In genomic region chr11:63871962-63872832, GRCh38 we compare ENCODE assay signal across 8 cellular contexts. TPM values are rescaled to one million over a fixed set of nuclear protein-coding genes. Genes with fewer than 3 reads are reported as not detected.
DNase-seq lines count a peak whose midpoint lies in the region; ATAC-seq, FAIRE-seq and TF ChIP-seq lines count a peak whose summit lies in the region.

No MANE protein-coding gene starts in this region.

- peaks cover 90% of the 10 kb centered on the region for H3K79me2 ChIP-seq in HCT116 (ENCODE audit: insufficient read depth, low read length)

- no peaks in the 10 kb centered on the region for H3K9me3 ChIP-seq in A549
- no peaks in the 10 kb centered on the region for H3K9me3 ChIP-seq in HCT116 (ENCODE audit: control insufficient read depth in 1 of 2, insufficient read depth in 1 of 2, low read depth in 1 of 2, low read length in 2 of 2)
- no peaks in the 10 kb centered on the region for H3K9me3 ChIP-seq in T-helper 17 cell (ENCODE audit: control insufficient read depth, low read length, poor library complexity, severe bottlenecking)
- H3K9me3 ChIP-seq in colonic mucosa, result no peaks in the 10 kb centered on the region

- H3K9ac ChIP-seq in HCT116 (ENCODE audit: low read length), result no peak overlapping the region
- peak overlapping the region; percentile 26 to 30 for H3K9ac ChIP-seq in colonic mucosa (ENCODE audit: low read depth in 2 of 2, low read length in 2 of 2)

- no peak for FAIRE-seq in A549 (lab: Jason Lieb, UNC)

- H2AFZ ChIP-seq in HCT116 (ENCODE audit: low read depth, low read length, poor library complexity, severe bottlenecking), result no peak overlapping the region

- H3K9me2 ChIP-seq in HCT116 (ENCODE audit: insufficient read depth), result no peaks in the 10 kb centered on the region

- peaks cover 44% of the 10 kb centered on the region for H3K4me1 Mint-ChIP-seq in T-helper 17 cell

- H3K36me3 ChIP-seq in GM06990 (ENCODE audit: control insufficient read depth, insufficient read depth, low read length), result peaks cover 12% of the 10 kb centered on the region
- H3K36me3 ChIP-seq in HCT116 (ENCODE audit: control insufficient read depth in 1 of 2, insufficient read depth in 2 of 2, low read length in 2 of 2), result peaks cover 0 to 5% of the 10 kb centered on the region in 2 experiments; a peak in 1 of 4 replicates
- no peaks in the 10 kb centered on the region for H3K36me3 ChIP-seq in colonic mucosa

- H3K4me1 ChIP-seq in A549 (peaks cover 48% of the 10 kb centered on the region), HCT116 (ENCODE audit: control insufficient read depth in 1 of 2, insufficient read depth in 2 of 2, low read length in 2 of 2) (peaks cover 7 to 26% of the 10 kb centered on the region in 2 experiments), colonic mucosa (peaks cover 37% of the 10 kb centered on the region)

- peak overlapping the region; percentile 3 for H3K4me3 Mint-ChIP-seq in T-helper 17 cell

- H3K27ac ChIP-seq in A549 (peak overlapping the region; percentile 2 to 22; a peak in 2 of 6 replicates), HCT116 (ENCODE audit: low read depth, low read length) (peak overlapping the region; percentile 15), colonic mucosa (peak overlapping the region; percentile 85)

- ATAC-seq in A549 (peak; percentile 92 to 96), HCT116 (peak; percentile 99), T-helper 17 cell (peak; percentile 87), left lobe of liver (peak; percentile 95)

- peak; percentile 71 to 86 for DNase-seq in A549 (ENCODE audit: low read depth in 1 of 2, low spot score in 1 of 2)
- DNase-seq in GM06990 (ENCODE audit: extremely low read depth, insufficient read length), result peak; percentile 49
- DNase-seq in HCT116 (ENCODE audit: low read depth, low spot score), result peak; percentile 60
- DNase-seq in T-helper 17 cell, result peak in 1 of 3 donors; percentile 18
- peak; percentile 90 for DNase-seq in colonic mucosa
- peak; percentile 94 for DNase-seq in left lobe of liver (ENCODE audit: low spot score)
- peak; percentile 10 for DNase-seq in stimulated activated CD8-positive, alpha-beta memory T cell treated with anti-CD3 and anti-CD28 coated beads, Interleukin-12 subunit alpha, Interleukin-12 subunit beta, amount 100 ng/mL, for 4 hours (ENCODE audit: low read depth)

- 52% methylated on average over 11 of the region's 11 CpGs for WGBS in A549 (ENCODE audit: missing lambda C conversion rate)

- H3K36me3 Mint-ChIP-seq in T-helper 17 cell (ENCODE audit: low read depth), result peaks cover 3% of the 10 kb centered on the region

- CTCF ChIA-PET in A549 (lab: Yijun Ruan, JAX) (interaction anchor here (1.0 to 2.6 kb wide), 7 partner anchors 10 to 74 kb away, joined by 3 to 16 read pairs (median 4); no protein-coding TSS in a partner anchor), HCT116 (lab: Charles Lee) (interaction anchor here (1.0 to 1.1 kb wide), 3 partner anchors 24 to 36 kb away, joined by 3 read pairs; no protein-coding TSS in a partner anchor)

- H4K20me1 ChIP-seq in HCT116 (ENCODE audit: insufficient read depth), result peaks cover 5% of the 10 kb centered on the region; the same call in 1 of the 2 replicates

- no peak for TF ChIP-seq POLR2A in A549 (IDR thresholded peaks at IDR 0.05; ENCODE audit: low read length)
- TF ChIP-seq POLR2A in HCT116 (IDR thresholded peaks at IDR 0.05; ENCODE audit: borderline replicate concordance, extremely low read depth, insufficient read depth, insufficient read length), result no peak

- no peak overlapping the region for H3K27ac Mint-ChIP-seq in T-helper 17 cell

- H3K4me3 ChIP-seq in A549 (0 out of 3 replicates have a peak overlapping the region, but pooled peaks have one; percentile 6), GM06990 (replicated peaks; ENCODE audit: low read depth, low read length) (no peak overlapping the region), HCT116 (replicated peaks in 1 of 2; ENCODE audit: low read depth in 1 of 2, low read length in 2 of 2) (no peak overlapping the region), colonic mucosa (no peak overlapping the region)

- POLR2A ChIA-PET in A549 (lab: Yijun Ruan, JAX) (interaction anchor here (1.0 to 1.1 kb wide), 3 partner anchors 33 to 354 kb away, joined by 3 to 13 read pairs (median 3); partner anchors contain the start of gene MARK2), HCT116 (lab: Charles Lee) (interaction anchor here (1.2 kb wide), 1 partner anchor 34 kb away, joined by 3 read pairs; no protein-coding TSS in a partner anchor)

- H3K4me2 ChIP-seq in A549, result peak overlapping the region; percentile 71
- H3K4me2 ChIP-seq in HCT116 (ENCODE audit: low read length), result peak overlapping the region; percentile 18

- H3K27me3 ChIP-seq in GM06990 (replicated peaks; ENCODE audit: control insufficient read depth, insufficient read depth, low read length), result no peaks in the 10 kb centered on the region
- no peaks in the 10 kb centered on the region for H3K27me3 ChIP-seq in HCT116 (ENCODE audit: insufficient read depth, low read length)
- H3K27me3 ChIP-seq in colonic mucosa, result no peaks in the 10 kb centered on the region

- peak; percentile 53 to 58 for TF ChIP-seq RAD21 in A549 (conservative IDR thresholded peaks at IDR 0.05 in 1 of 2, IDR thresholded peaks at IDR 0.05 in 1 of 2)
- peak; percentile 82 for TF ChIP-seq RAD21 in HCT116 (IDR thresholded peaks at IDR 0.05; ENCODE audit: low read depth)

- no peak for TF ChIP-seq EP300 in A549 (IDR thresholded peaks at IDR 0.05)

- no peaks in the 10 kb centered on the region for H3K27me3 Mint-ChIP-seq in T-helper 17 cell

- intact Hi-C loops in HCT116 (cut with micrococcal nuclease), result loop anchor here (5.0 kb wide), 1 partner anchor 35 kb away; the partner anchor contains the start of gene MARK2
- intact Hi-C loops in colonic mucosa (cut with DNase I), result no loop called here

- RAD21 ChIA-PET in HCT116 (lab: Charles Lee; ENCODE audit: low non-redundant PET in 1 of 2, low total read pairs in 2 of 2, uncharacterized antibody in 2 of 2, unreplicated experiment in 2 of 2), result interaction anchor here (0.6 to 1.4 kb wide), 4 partner anchors 33 to 156 kb away, joined by 3 to 5 read pairs (median 4); partner anchors contain the start of gene MARK2 (in 1 of the 2)

- TF ChIP-seq CTCF in A549 (IDR thresholded peaks at IDR 0.05), result peak; percentile 48
- peak; percentile 55 for TF ChIP-seq CTCF in GM06990 (IDR thresholded peaks at IDR 0.05; ENCODE audit: insufficient read depth, low read length, poor library complexity, severe bottlenecking)
- peak; percentile 45 to 59 (median 52); a peak in 5 of 6 replicates for TF ChIP-seq CTCF in HCT116 (IDR thresholded peaks at IDR 0.05 in 2 of 3, conservative IDR thresholded peaks at IDR 0.05 in 1 of 3; ENCODE audit: borderline replicate concordance in 1 of 3, insufficient read depth in 1 of 3, low read depth in 2 of 3, low read length in 2 of 3)
- TF ChIP-seq CTCF in LNCAP (IDR thresholded peaks at IDR 0.05), result peak; percentile 63; the same call in 1 of the 2 replicates
- TF ChIP-seq CTCF in colonic mucosa (IDR thresholded peaks at IDR 0.05), result peak; percentile 41

- no TSS peak for BruUV-seq in HCT116 (replicated peaks; lab: Mats Ljungman, UMichigan)

TF ChIP-seq in A549, 52 proteins besides CTCF, POLR2A, EP300 and RAD21:
- TF ChIP-seq NFE2L2 (conservative IDR thresholded peaks at IDR 0.05; ENCODE audit: low read length) (no peak), SMC3 (IDR thresholded peaks at IDR 0.05) (peak; percentile 53; the same call in 2 of the 3 replicates), CEBPB (IDR thresholded peaks at IDR 0.05) (peak; percentile 86 to 95), FOSL2 (IDR thresholded peaks at IDR 0.05) (no peak), FOSL2 (CRISPR knock-in tag; IDR thresholded peaks at IDR 0.05) (peak; percentile 50)

TF ChIP-seq in HCT116, 20 proteins besides CTCF, POLR2A, EP300 and RAD21:
- no peak for TF ChIP-seq POLR2AphosphoS5 (IDR thresholded peaks at IDR 0.05; ENCODE audit: low read depth, low read length)
- no peak for TF ChIP-seq ELF1 (IDR thresholded peaks at IDR 0.05; ENCODE audit: borderline replicate concordance, low read depth)
- TF ChIP-seq ZNF274 (IDR thresholded peaks at IDR 0.05; ENCODE audit: low read depth, low read length), result no peak
- no peak for TF ChIP-seq MAX (IDR thresholded peaks at IDR 0.05)
- peak; percentile 97 for TF ChIP-seq CEBPB (IDR thresholded peaks at IDR 0.05; ENCODE audit: low read depth)

RNA-seq across cellular contexts. Expression of gene MARK2, which starts 33.3 kb away (rescaled TPM):
- 24.7 and 28.4 TPM in 2 replicates for polyA plus RNA-seq in A549 (2011; rRNA removed)
- 24.2 and 26.6 TPM in 2 replicates for polyA plus RNA-seq in A549 (2012; cell fraction: cytosol; rRNA removed)
- 23.9 and 29.8 TPM in 2 replicates for polyA plus RNA-seq in A549 (2012; cell fraction: nucleus; rRNA removed)
- 19.7 to 20.4 TPM (median 20.2 TPM) in 3 replicates for polyA plus RNA-seq in A549 (2017; fragmentation: RNase III; extraction: RNeasy Plus Mini Kit Qiagen cat#74134 plus additional on column Dnase treatment)
- polyA minus RNA-seq in A549 (2011; rRNA and poly(A)+ RNA removed), result 18.8 and 26.9 TPM in 2 replicates
- total RNA-seq in HCT116 (2021; ENCODE audit: unreplicated experiment), result 39.8 TPM
- 22.8 and 26.2 TPM in 2 replicates for polyA plus RNA-seq in HCT116 (2012)
- total RNA-seq in T-helper 17 cell, result 10 to 100 TPM; 44.6 to 53.5 TPM
- 10 to 100 TPM; 86.8 to 96.8 TPM for total RNA-seq in colonic mucosa
- 13.0 TPM for total RNA-seq in left lobe of liver

RNA-seq across cellular contexts. Expression of gene RCOR2, which starts 44.8 kb away (rescaled TPM):
- polyA plus RNA-seq in A549 (2011; rRNA removed) (1.8 and 2.5 TPM in 2 replicates), A549 (2017; fragmentation: RNase III; extraction: RNeasy Plus Mini Kit Qiagen cat#74134 plus additional on column Dnase treatment) (0.46 to 0.82 TPM (median 0.58 TPM) in 3 replicates)
- polyA plus RNA-seq in A549 (2012; cell fraction: cytosol; rRNA removed), result 1.4 and 2.0 TPM in 2 replicates
- polyA plus RNA-seq in A549 (2012; cell fraction: nucleus; rRNA removed), result 1.8 and 1.9 TPM in 2 replicates
- 3.0 and 3.4 TPM in 2 replicates for polyA minus RNA-seq in A549 (2011; rRNA and poly(A)+ RNA removed)
- total RNA-seq in HCT116 (2021; ENCODE audit: unreplicated experiment) (10.8 TPM), T-helper 17 cell (not detected), colonic mucosa (1 to 10 TPM; 4.8 to 5.2 TPM), left lobe of liver (0.23 TPM)
- polyA plus RNA-seq in HCT116 (2012), result 13.7 and 14.7 TPM in 2 replicates

RNA-seq across cellular contexts. Expression of gene SPINDOC, which starts 58.9 kb away (rescaled TPM):
- polyA plus RNA-seq in A549 (2011; rRNA removed), result 15.6 and 17.6 TPM in 2 replicates
- polyA plus RNA-seq in A549 (2012; cell fraction: cytosol; rRNA removed), result 46.0 and 55.7 TPM in 2 replicates
- 38.7 and 42.5 TPM in 2 replicates for polyA plus RNA-seq in A549 (2012; cell fraction: nucleus; rRNA removed)
- polyA plus RNA-seq in A549 (2017; fragmentation: RNase III; extraction: RNeasy Plus Mini Kit Qiagen cat#74134 plus additional on column Dnase treatment), result 30.4 to 34.8 TPM (median 32.1 TPM) in 3 replicates
- 7.0 and 9.2 TPM in 2 replicates for polyA minus RNA-seq in A549 (2011; rRNA and poly(A)+ RNA removed)
- 50.9 TPM for total RNA-seq in HCT116 (2021; ENCODE audit: unreplicated experiment)
- 46.0 and 47.4 TPM in 2 replicates for polyA plus RNA-seq in HCT116 (2012)
- 1 to 10 TPM; 8.5 to 9.4 TPM for total RNA-seq in T-helper 17 cell
- 10 to 100 TPM in 1 of 2 donors, 1 to 10 TPM in 1; 9.3 to 11.8 TPM for total RNA-seq in colonic mucosa
- total RNA-seq in left lobe of liver, result 3.4 TPM

Comparison
In these comparisons a context has a peak if more than half of its experiments do, and no peak if none do; other contexts are left out.
1. H3K27ac ChIP-seq: peak in every context shown above with its lines; median percentile 85 in colonic mucosa; 15 in HCT116; 12 in A549.
2. Of the 6 proteins assayed by ChIP-seq in both A549 and HCT116: peak only in A549: none; only in HCT116: none; in both: CEBPB, CTCF and RAD21; in neither: 3.